8 cellular contexts compared by ENCODE assay signal in the genomic region with DNA sequence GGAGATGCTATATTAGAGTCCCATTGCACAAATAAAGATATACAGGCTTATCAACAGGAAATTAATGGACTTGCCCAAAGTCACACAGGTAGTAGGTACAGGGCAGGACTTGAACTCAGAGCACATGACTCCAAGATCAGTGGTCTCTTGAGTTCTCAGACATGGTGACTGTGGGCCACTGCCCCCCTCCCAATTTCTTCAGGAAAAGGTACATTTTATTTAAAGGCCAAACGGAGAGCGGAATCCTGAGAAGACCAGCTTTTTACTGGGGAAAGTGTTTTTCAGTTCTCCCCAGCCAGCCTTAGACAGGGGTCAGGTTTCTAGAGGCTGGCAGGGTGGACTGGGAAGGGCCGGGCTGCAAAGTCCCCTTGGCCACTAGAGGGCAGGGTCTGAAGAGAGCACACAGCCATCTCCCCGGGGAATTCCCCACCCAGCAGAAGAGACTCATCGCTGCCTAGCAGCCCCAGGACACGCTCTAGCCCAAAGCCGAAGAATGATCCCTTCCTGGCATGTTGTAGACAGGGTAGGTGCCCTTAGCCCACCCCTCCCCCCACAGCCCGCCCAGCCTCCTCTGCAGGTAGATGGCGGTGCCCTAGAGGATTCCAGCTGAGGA. TPM values are rescaled to one million over a fixed set of nuclear protein-coding genes. Genes with fewer than 3 reads are reported as not detected.
DNase-seq lines count a peak whose midpoint lies in the region; ATAC-seq, FAIRE-seq and TF ChIP-seq lines count a peak whose summit lies in the region.

No MANE protein-coding gene starts in this region.

- ATAC-seq in HG02981 (IDR thresholded peaks at IDR 0.05; ENCODE audit: unreplicated experiment) (peak; percentile 81), WTC11 (peak; percentile 98)

- DNase-seq in SIG-M5 treated with dmso at 0.1 percent for 504 hours (lab: John Stamatoyannopoulos, UW; ENCODE audit: unreplicated experiment) (peak; percentile 84), SIG-M5 (lab: John Stamatoyannopoulos, UW) (no peak), NCI-H2107 (lab: John Stamatoyannopoulos, UW) (peak; percentile 62), WTC11 (ENCODE audit: low spot score) (peak; percentile 90), bronchial epithelial cell (ENCODE audit: low read depth) (peak; percentile 79), kidney (peak; percentile 77)
- peak; percentile 75 to 76 for DNase-seq in stimulated activated CD4-positive, alpha-beta T cell treated with anti-CD3 and anti-CD28 coated beads, Interleukin-2, amount 100 ng/mL, for 48 hours

- no peaks in the 10 kb centered on the region for H3K27me3 Mint-ChIP-seq in WTC11 (ENCODE audit: low read depth)

- FAIRE-seq in bronchial epithelial cell (lab: Jason Lieb, UNC), result no peak
- no peak for FAIRE-seq in kidney (lab: Jason Lieb, UNC)

- no peak overlapping the region for H3K9ac ChIP-seq in kidney (ENCODE audit: low read length in 2 of 2)

- POLR2A ChIA-PET in WTC11 (lab: Charles Lee), result interaction anchor here (0.6 kb wide), 1 partner anchor 123 kb away, joined by 3 read pairs; no protein-coding TSS in a partner anchor

- intact Hi-C loops in kidney (cut with DNase I), result no loop called here

- peak; percentile 84 for TF ChIP-seq CTCF in WTC11 (IDR thresholded peaks at IDR 0.05)
- TF ChIP-seq CTCF in bronchial epithelial cell (IDR thresholded peaks at IDR 0.05; ENCODE audit: insufficient read depth, low read length, severe bottlenecking), result peak; percentile 97
- TF ChIP-seq CTCF in kidney (IDR thresholded peaks at IDR 0.05; ENCODE audit: borderline replicate concordance, extremely low read depth, insufficient read depth), result peak; percentile 73

- no peaks in the 10 kb centered on the region for H3K9me3 ChIP-seq in kidney (ENCODE audit: control insufficient read depth in 1 of 2, low read length in 2 of 2)

- H3K4me3 Mint-ChIP-seq in WTC11, result no peak overlapping the region

- CTCF ChIA-PET in WTC11 (lab: Charles Lee), result interaction anchor here (0.6 to 2.0 kb wide), 29 partner anchors 8 to 367 kb away, joined by 3 to 28 read pairs (median 4); partner anchors contain the start of gene ACP6

- no peak overlapping the region for H3K4me3 ChIP-seq in bronchial epithelial cell (ENCODE audit: low read depth, low read length)
- H3K4me3 ChIP-seq in kidney (ENCODE audit: low read length in 2 of 2), result no peak overlapping the region

- no peak overlapping the region for H3K27ac Mint-ChIP-seq in WTC11

- H3K4me1 ChIP-seq in kidney (ENCODE audit: control insufficient read depth in 1 of 2, insufficient read depth in 1 of 2, low read depth in 1 of 2, low read length in 2 of 2), result no peaks in the 10 kb centered on the region

- H3K36me3 ChIP-seq in bronchial epithelial cell (ENCODE audit: control insufficient read depth, insufficient read depth, low read length) (no peaks in the 10 kb centered on the region), kidney (ENCODE audit: control insufficient read depth in 1 of 2, insufficient read depth in 2 of 2, low read length in 2 of 2) (peaks cover 3 to 8% of the 10 kb centered on the region in 2 donors)

- H3K27ac ChIP-seq in kidney (ENCODE audit: low read depth in 2 of 2, low read length in 2 of 2), result no peak overlapping the region

- peaks cover 11% of the 10 kb centered on the region for H3K4me1 Mint-ChIP-seq in WTC11

- no peaks in the 10 kb centered on the region for H3K27me3 ChIP-seq in bronchial epithelial cell (ENCODE audit: control insufficient read depth, insufficient read depth, low read length)

- H3K36me3 Mint-ChIP-seq in WTC11, result peaks cover 7% of the 10 kb centered on the region; the same call in 1 of the 2 replicates

- H3K9me3 Mint-ChIP-seq in WTC11, result no peaks in the 10 kb centered on the region

TF ChIP-seq in WTC11, 78 proteins besides CTCF, POLR2A, EP300 and RAD21:
- no peak for TF ChIP-seq ELF4 (CRISPR knock-in tag; IDR thresholded peaks at IDR 0.05; ENCODE audit: low read depth)
- TF ChIP-seq PRDM15 (CRISPR knock-in tag; IDR thresholded peaks at IDR 0.05), result no peak
- no peak for TF ChIP-seq ZNF396 (CRISPR knock-in tag; IDR thresholded peaks at IDR 0.05; ENCODE audit: borderline replicate concordance)
- TF ChIP-seq, protein P1, sequence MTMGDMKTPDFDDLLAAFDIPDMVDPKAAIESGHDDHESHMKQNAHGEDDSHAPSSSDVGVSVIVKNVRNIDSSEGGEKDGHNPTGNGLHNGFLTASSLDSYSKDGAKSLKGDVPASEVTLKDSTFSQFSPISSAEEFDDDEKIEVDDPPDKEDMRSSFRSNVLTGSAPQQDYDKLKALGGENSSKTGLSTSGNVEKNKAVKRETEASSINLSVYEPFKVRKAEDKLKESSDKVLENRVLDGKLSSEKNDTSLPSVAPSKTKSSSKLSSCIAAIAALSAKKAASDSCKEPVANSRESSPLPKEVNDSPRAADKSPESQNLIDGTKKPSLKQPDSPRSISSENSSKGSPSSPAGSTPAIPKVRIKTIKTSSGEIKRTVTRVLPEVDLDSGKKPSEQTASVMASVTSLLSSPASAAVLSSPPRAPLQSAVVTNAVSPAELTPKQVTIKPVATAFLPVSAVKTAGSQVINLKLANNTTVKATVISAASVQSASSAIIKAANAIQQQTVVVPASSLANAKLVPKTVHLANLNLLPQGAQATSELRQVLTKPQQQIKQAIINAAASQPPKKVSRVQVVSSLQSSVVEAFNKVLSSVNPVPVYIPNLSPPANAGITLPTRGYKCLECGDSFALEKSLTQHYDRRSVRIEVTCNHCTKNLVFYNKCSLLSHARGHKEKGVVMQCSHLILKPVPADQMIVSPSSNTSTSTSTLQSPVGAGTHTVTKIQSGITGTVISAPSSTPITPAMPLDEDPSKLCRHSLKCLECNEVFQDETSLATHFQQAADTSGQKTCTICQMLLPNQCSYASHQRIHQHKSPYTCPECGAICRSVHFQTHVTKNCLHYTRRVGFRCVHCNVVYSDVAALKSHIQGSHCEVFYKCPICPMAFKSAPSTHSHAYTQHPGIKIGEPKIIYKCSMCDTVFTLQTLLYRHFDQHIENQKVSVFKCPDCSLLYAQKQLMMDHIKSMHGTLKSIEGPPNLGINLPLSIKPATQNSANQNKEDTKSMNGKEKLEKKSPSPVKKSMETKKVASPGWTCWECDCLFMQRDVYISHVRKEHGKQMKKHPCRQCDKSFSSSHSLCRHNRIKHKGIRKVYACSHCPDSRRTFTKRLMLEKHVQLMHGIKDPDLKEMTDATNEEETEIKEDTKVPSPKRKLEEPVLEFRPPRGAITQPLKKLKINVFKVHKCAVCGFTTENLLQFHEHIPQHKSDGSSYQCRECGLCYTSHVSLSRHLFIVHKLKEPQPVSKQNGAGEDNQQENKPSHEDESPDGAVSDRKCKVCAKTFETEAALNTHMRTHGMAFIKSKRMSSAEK (CRISPR knock-in tag; IDR thresholded peaks at IDR 0.05; ENCODE audit: borderline replicate concordance), result no peak
- TF ChIP-seq, protein P2, sequence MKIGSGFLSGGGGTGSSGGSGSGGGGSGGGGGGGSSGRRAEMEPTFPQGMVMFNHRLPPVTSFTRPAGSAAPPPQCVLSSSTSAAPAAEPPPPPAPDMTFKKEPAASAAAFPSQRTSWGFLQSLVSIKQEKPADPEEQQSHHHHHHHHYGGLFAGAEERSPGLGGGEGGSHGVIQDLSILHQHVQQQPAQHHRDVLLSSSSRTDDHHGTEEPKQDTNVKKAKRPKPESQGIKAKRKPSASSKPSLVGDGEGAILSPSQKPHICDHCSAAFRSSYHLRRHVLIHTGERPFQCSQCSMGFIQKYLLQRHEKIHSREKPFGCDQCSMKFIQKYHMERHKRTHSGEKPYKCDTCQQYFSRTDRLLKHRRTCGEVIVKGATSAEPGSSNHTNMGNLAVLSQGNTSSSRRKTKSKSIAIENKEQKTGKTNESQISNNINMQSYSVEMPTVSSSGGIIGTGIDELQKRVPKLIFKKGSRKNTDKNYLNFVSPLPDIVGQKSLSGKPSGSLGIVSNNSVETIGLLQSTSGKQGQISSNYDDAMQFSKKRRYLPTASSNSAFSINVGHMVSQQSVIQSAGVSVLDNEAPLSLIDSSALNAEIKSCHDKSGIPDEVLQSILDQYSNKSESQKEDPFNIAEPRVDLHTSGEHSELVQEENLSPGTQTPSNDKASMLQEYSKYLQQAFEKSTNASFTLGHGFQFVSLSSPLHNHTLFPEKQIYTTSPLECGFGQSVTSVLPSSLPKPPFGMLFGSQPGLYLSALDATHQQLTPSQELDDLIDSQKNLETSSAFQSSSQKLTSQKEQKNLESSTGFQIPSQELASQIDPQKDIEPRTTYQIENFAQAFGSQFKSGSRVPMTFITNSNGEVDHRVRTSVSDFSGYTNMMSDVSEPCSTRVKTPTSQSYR (CRISPR knock-in tag; IDR thresholded peaks at IDR 0.05), result no peak
- no peak for TF ChIP-seq ESRRA (CRISPR knock-in tag; IDR thresholded peaks at IDR 0.05; ENCODE audit: borderline replicate concordance)
- no peak for TF ChIP-seq NR2C2 (CRISPR knock-in tag; IDR thresholded peaks at IDR 0.05)
- no peak for TF ChIP-seq TEAD4 (CRISPR knock-in tag; IDR thresholded peaks at IDR 0.05)
TF ChIP-seq in WTC11: peak in this region for 0.

RNA-seq across cellular contexts. Expression of gene ACP6, which starts 29.7 kb away (rescaled TPM):
- 31.5 to 35.6 TPM (median 33.3 TPM) in 3 replicates for total RNA-seq in WTC11 (2021)
- total RNA-seq in bronchial epithelial cell, result 5.2 and 6.6 TPM in 2 replicates
- total RNA-seq in kidney, result 43.6 TPM
- polyA plus RNA-seq in kidney (ENCODE audit: insufficient read depth, low read depth, low replicate concordance), result 37.7 TPM
